Comparison of ENCODE assay signal across 30 cellular contexts in genomic region chr2:241141214-241141770, GRCh38.
"Had no signal": no experiment of that assay in that cellular context is flagged by ENCODE, and none has a peak within 500 bp of the region (broad histone marks: within the 10 kb centered on the region; RNA-seq: fewer than 3 reads in every experiment).

No MANE protein-coding gene starts in this region.

- H3K36me3 ChIP-seq: pancreas had no signal

- H3K4me3 ChIP-seq: gastroesophageal sphincter, pancreas, SK-N-MC, skin epidermis, suprapubic skin, tibial artery, upper lobe of right lung had no signal

- H3K27me3 Mint-ChIP-seq: activated B cell treated with CpG ODN at 0.5 μM for 24 hours; activated naive CD4-positive, alpha-beta T cell treated with anti-CD3 and anti-CD28 coated beads, Interleukin-2, amount 50 U/mL, for 24 hours; central memory CD8-positive, alpha-beta T cell; naive thymus-derived CD4-positive, alpha-beta T cell had no signal

- FAIRE-seq: colon, keratinocyte, pancreas had no signal

- H3K9me3 ChIP-seq: gastroesophageal sphincter, pancreas, suprapubic skin, tibial artery, upper lobe of right lung had no signal

- H3K4me1 ChIP-seq: gastroesophageal sphincter, pancreas, suprapubic skin, tibial artery, upper lobe of right lung had no signal

- H3K4me3 Mint-ChIP-seq: activated B cell treated with CpG ODN at 0.5 μM for 24 hours; activated naive CD4-positive, alpha-beta T cell treated with anti-CD3 and anti-CD28 coated beads, Interleukin-2, amount 50 U/mL, for 24 hours; activated T-helper 1 cell treated with anti-CD3 and anti-CD28 coated beads, Interleukin-12 subunit alpha, Interleukin-12 subunit beta, Interleukin-2, Interleukin-4 antibody, amounts not matched to agents 30 ng/mL and 10 ng/mL and 1 ng/mL, durations not matched to agents 14 hours and 24 hours and 36 hours; central memory CD8-positive, alpha-beta T cell; naive thymus-derived CD4-positive, alpha-beta T cell; neural crest cell; stimulated activated effector memory CD8-positive, alpha-beta T cell treated with anti-CD3 and anti-CD28 coated beads, Interleukin-12 subunit alpha, Interleukin-12 subunit beta, amount 100 ng/mL, for 72 hours had no signal

- H3K27ac Mint-ChIP-seq: activated B cell treated with CpG ODN at 0.5 μM for 24 hours; stimulated activated effector memory CD8-positive, alpha-beta T cell treated with anti-CD3 and anti-CD28 coated beads, Interleukin-12 subunit alpha, Interleukin-12 subunit beta, amount 100 ng/mL, for 72 hours had no signal

- H3K27me3 ChIP-seq: gastroesophageal sphincter, pancreas, suprapubic skin, tibial artery, upper lobe of right lung had no signal

- DNase-seq: activated B cell treated with CpG ODN at 0.5 μM for 24 hours; activated CD4-positive, alpha-beta T cell treated with anti-CD3 and anti-CD28 coated beads for 4 hours; activated CD4-positive, alpha-beta T cell treated with anti-CD3 and anti-CD28 coated beads, Interleukin-2, amount 50 U/mL, for 4 hours; activated gamma-delta T cell treated with Interleukin-2 at 50 U/mL for 16 hours; activated T-cell treated with anti-CD3 and anti-CD28 coated beads for 4 hours; anterior cingulate cortex; effector CD8-positive, alpha-beta T cell; erythroblast; hippocampal formation; left colon; midbrain; naive thymus-derived CD4-positive, alpha-beta T cell; nucleus accumbens; stimulated activated CD4-positive, alpha-beta T cell treated with anti-CD3 and anti-CD28 coated beads, Interleukin-4, amount 100 ng/mL, for 24 hours; T-helper 2 cell; upper lobe of right lung had no signal

- H3K9me3 Mint-ChIP-seq: activated B cell treated with CpG ODN at 0.5 μM for 24 hours; activated naive CD4-positive, alpha-beta T cell treated with anti-CD3 and anti-CD28 coated beads, Interleukin-2, amount 50 U/mL, for 24 hours; activated T-helper 1 cell treated with anti-CD3 and anti-CD28 coated beads, Interleukin-12 subunit alpha, Interleukin-12 subunit beta, Interleukin-2, Interleukin-4 antibody, amounts not matched to agents 30 ng/mL and 10 ng/mL and 1 ng/mL, durations not matched to agents 14 hours and 24 hours and 36 hours; central memory CD8-positive, alpha-beta T cell; naive thymus-derived CD4-positive, alpha-beta T cell; neural crest cell; stimulated activated effector memory CD8-positive, alpha-beta T cell treated with anti-CD3 and anti-CD28 coated beads, Interleukin-12 subunit alpha, Interleukin-12 subunit beta, amount 100 ng/mL, for 72 hours had no signal

- H3K27ac ChIP-seq: gastroesophageal sphincter, SK-N-MC, skin epidermis, suprapubic skin, tibial artery, upper lobe of right lung had no signal

- H3K4me1 Mint-ChIP-seq: activated B cell treated with CpG ODN at 0.5 μM for 24 hours; activated naive CD4-positive, alpha-beta T cell treated with anti-CD3 and anti-CD28 coated beads, Interleukin-2, amount 50 U/mL, for 24 hours; neural crest cell had no signal

- ATAC-seq: gastroesophageal sphincter; left colon; naive thymus-derived CD4-positive, alpha-beta T cell; right cardiac atrium; stimulated activated effector memory CD8-positive, alpha-beta T cell treated with anti-CD3 and anti-CD28 coated beads, Interleukin-12 subunit alpha, Interleukin-12 subunit beta, amount 100 ng/mL, for 72 hours; upper lobe of right lung had no signal
